8 cellular contexts compared by ENCODE assay signal in the genomic region with DNA sequence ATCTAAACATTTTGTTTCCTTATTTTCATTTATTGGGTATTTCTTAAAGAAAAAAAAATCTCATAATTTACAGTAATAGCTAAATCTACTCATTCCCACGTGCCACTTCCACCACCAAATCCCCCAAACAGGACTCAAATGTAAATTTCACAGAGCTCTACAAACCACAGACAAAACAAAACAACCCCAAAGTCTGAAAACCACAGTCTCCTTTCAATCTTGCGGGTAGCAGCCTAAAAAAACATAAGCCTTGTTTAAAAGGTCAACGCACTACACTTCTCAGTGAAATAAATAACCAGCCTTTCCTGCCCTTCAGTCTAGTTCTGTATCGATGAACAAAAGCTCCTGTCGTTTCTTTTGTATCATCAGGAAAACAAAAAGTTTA.
DNase-seq lines count a peak whose midpoint lies in the region; ATAC-seq, FAIRE-seq and TF ChIP-seq lines count a peak whose summit lies in the region.

No MANE protein-coding gene starts in this region.

- H3K4me1 ChIP-seq in esophagus (ENCODE audit: control insufficient read depth in 2 of 2, insufficient read depth in 2 of 2, low read length in 1 of 2): peaks cover 0 to 10% of the 10 kb centered on the region in 2 donors
- H3K4me1 ChIP-seq in pancreas: peaks cover 5 to 19% (median 6%) of the 10 kb centered on the region in 3 donors

- TF ChIP-seq CTCF in pancreas (IDR thresholded peaks at IDR 0.05): no peak

- no peak for DNase-seq in RCC 7860 (ENCODE audit: low spot score)
- DNase-seq in pancreas: no peak
- DNase-seq in cortex of kidney (lab: John Stamatoyannopoulos, UW): no peak
- DNase-seq in DMS153 (lab: John Stamatoyannopoulos, UW): no peak
- no peak for DNase-seq in SHP77 treated with DMSO at 0.1 percent for 48 hours (lab: John Stamatoyannopoulos, UW)

- peak; percentile 46 for ATAC-seq in GM18867 (IDR thresholded peaks at IDR 0.05; ENCODE audit: unreplicated experiment)
- ATAC-seq in HG02759 (IDR thresholded peaks at IDR 0.05; ENCODE audit: unreplicated experiment): peak; percentile 39
- ATAC-seq in pancreas: peak; percentile 6 to 47 (median 32)

- WGBS in esophagus, 2 donors: 6 to 8% methylated on average over 5 of the region's 5 CpGs
- WGBS in pancreas, 2 donors: 21 to 23% methylated on average over 5 of the region's 5 CpGs

- H3K9me3 ChIP-seq in esophagus (ENCODE audit: control insufficient read depth in 2 of 2, insufficient read depth in 1 of 2, low read depth in 1 of 2, low read length in 1 of 2) (no peaks in the 10 kb centered on the region), pancreas (no peaks in the 10 kb centered on the region)

- H3K36me3 ChIP-seq in esophagus (ENCODE audit: control insufficient read depth in 2 of 2, insufficient read depth in 2 of 2, low read length in 1 of 2) (no peaks in the 10 kb centered on the region), pancreas (no peaks in the 10 kb centered on the region)

- FAIRE-seq in RCC 7860 (lab: Jason Lieb, UNC) (peak; percentile 25), pancreas (lab: Jason Lieb, UNC) (no peak)

- H3K4me3 ChIP-seq in esophagus (ENCODE audit: low read depth in 1 of 2, low read length in 2 of 2): peak overlapping the region; percentile 61 to 71
- peak overlapping the region in 3 of 4 donors; percentile 3 to 37 (median 19) for H3K4me3 ChIP-seq in pancreas

- H3K27ac ChIP-seq in esophagus (ENCODE audit: low read depth in 2 of 2, low read length in 1 of 2): peak overlapping the region; percentile 92 to 95
- H3K27ac ChIP-seq in pancreas: peak overlapping the region; percentile 20 to 80 (median 54)

- no peaks in the 10 kb centered on the region for H3K27me3 ChIP-seq in esophagus (ENCODE audit: control insufficient read depth in 1 of 2, insufficient read depth in 2 of 2, low read length in 2 of 2)
- no peaks in the 10 kb centered on the region for H3K27me3 ChIP-seq in pancreas

- intact Hi-C loops in pancreas (cut with DNase I): no loop called here
